ENCODE assay signal across 11 cellular contexts in genomic region chr16:53949716-53950410, GRCh38.
DNase-seq lines count a peak whose midpoint lies in the region; ATAC-seq and TF ChIP-seq lines count a peak whose summit lies in the region.
"Had no signal": no experiment of that assay in that cellular context is flagged by ENCODE, and none has a peak within 500 bp of the region (broad histone marks: within the 10 kb centered on the region; RNA-seq: fewer than 3 reads in every experiment).

No MANE protein-coding gene starts in this region.

- H3K4me3 ChIP-seq in BLaER1, result no peak overlapping the region
- no peak overlapping the region for H3K4me3 ChIP-seq in OCI-LY1 (ENCODE audit: low read depth, low read length, poor library complexity, severe bottlenecking)
- H3K4me3 ChIP-seq: breast epithelium, spleen had no signal

- H2AFZ ChIP-seq in OCI-LY1 (ENCODE audit: low read length), result no peak overlapping the region

- no peak overlapping the region for H3K27ac ChIP-seq in BLaER1
- H3K27ac ChIP-seq in OCI-LY1 (ENCODE audit: low read depth, low read length, poor library complexity, severe bottlenecking), result peak overlapping the region; percentile 32
- H3K27ac ChIP-seq in substantia nigra (ENCODE audit: low read depth, low read length, poor library complexity, severe bottlenecking), result no peak overlapping the region
- H3K27ac ChIP-seq: spleen had no signal

- H3K9me3 ChIP-seq in BLaER1 (no peaks in the 10 kb centered on the region), OCI-LY1 (ENCODE audit: low read length) (no peaks in the 10 kb centered on the region)
- H3K9me3 ChIP-seq: breast epithelium, spleen had no signal

- H3K4me1 ChIP-seq in BLaER1 (peaks cover 26% of the 10 kb centered on the region), OCI-LY1 (ENCODE audit: insufficient read depth, low read length, severe bottlenecking) (peaks cover 40% of the 10 kb centered on the region)

- DNase-seq in substantia nigra (lab: John Stamatoyannopoulos, UW) (no peak), hippocampal formation (lab: John Stamatoyannopoulos, UW) (no peak), amniotic stem cell (lab: John Stamatoyannopoulos, UW) (no peak)
- DNase-seq: spleen had no signal

- H3K9ac ChIP-seq in BLaER1, result no peak overlapping the region
- peak overlapping the region; percentile 3; the same call in 1 of the 2 replicates for H3K9ac ChIP-seq in OCI-LY1 (ENCODE audit: low read length)

- H4K20me1 ChIP-seq in BLaER1 (no peaks in the 10 kb centered on the region), OCI-LY1 (ENCODE audit: insufficient read depth, low read length) (no peaks in the 10 kb centered on the region)

- no peaks in the 10 kb centered on the region for H3K9me2 ChIP-seq in OCI-LY1 (ENCODE audit: low read depth, low read length)

- H3K27me3 ChIP-seq in BLaER1 (no peaks in the 10 kb centered on the region), OCI-LY1 (ENCODE audit: insufficient read depth, low read length) (no peaks in the 10 kb centered on the region)
- H3K27me3 ChIP-seq: breast epithelium, spleen had no signal

- no peaks in the 10 kb centered on the region for H3K79me2 ChIP-seq in OCI-LY1 (ENCODE audit: insufficient read depth, low read length)

- no peaks in the 10 kb centered on the region for H3F3A ChIP-seq in OCI-LY1 (ENCODE audit: insufficient read depth, low read length)

- TF ChIP-seq CTCF in OCI-LY1 (IDR thresholded peaks at IDR 0.05; ENCODE audit: low read length), result no peak

- H3K36me3 ChIP-seq in BLaER1 (no peaks in the 10 kb centered on the region), OCI-LY1 (ENCODE audit: insufficient read depth, low read length) (no peaks in the 10 kb centered on the region)
- H3K36me3 ChIP-seq: breast epithelium, spleen had no signal

- H3K4me2 ChIP-seq in BLaER1 (peak overlapping the region; percentile 52), OCI-LY1 (ENCODE audit: low read length) (peak overlapping the region; percentile 34)

- ATAC-seq in GM18858 (IDR thresholded peaks at IDR 0.05; ENCODE audit: unreplicated experiment), result peak; percentile 48
- ATAC-seq in HG02973 (IDR thresholded peaks at IDR 0.05; ENCODE audit: unreplicated experiment), result peak; percentile 63
- ATAC-seq in GM19324 (IDR thresholded peaks at IDR 0.05; ENCODE audit: low FRiP score, unreplicated experiment), result no peak
- ATAC-seq: activated CD4-positive, CD25-positive, alpha-beta regulatory T cell treated with anti-CD3 and anti-CD28 coated beads, Interleukin-2, amount 50 U/mL, for 24 hours had no signal
